ENCODE assay signal across 14 cellular contexts in genomic region chr11:1203505-1204271, GRCh38. TPM values are rescaled to one million over a fixed set of nuclear protein-coding genes. Genes with fewer than 3 reads are reported as not detected.
A peak's percentile ranks its signal among the peaks of the same experiment; 100 is the strongest.
DNase-seq lines count a peak whose midpoint lies in the region; ATAC-seq and TF ChIP-seq lines count a peak whose summit lies in the region.
"Had no signal": no experiment of that assay in that cellular context is flagged by ENCODE, and none has a peak within 500 bp of the region (broad histone marks: within the 10 kb centered on the region; RNA-seq: fewer than 3 reads in every experiment).

No MANE protein-coding gene starts in this region.

- no peak for TF ChIP-seq EP300 in transverse colon (IDR thresholded peaks at IDR 0.05; ENCODE audit: low read depth)

- in situ Hi-C loops in transverse colon (cut with MboI; ENCODE audit: low pct_ligation_motif_present in 1 of 4, low pct_unique_long_range_greater_than_20kb in 1 of 4, low sequenced_read_pairs in 3 of 4), result loop anchor here in 2 of 4 donors (25.0 kb wide), 1 partner anchor 309 kb away; no protein-coding TSS in a partner anchor

- peaks cover 4% of the 10 kb centered on the region for H3F3A ChIP-seq in PC-9 (ENCODE audit: insufficient read depth, low read depth)

- no peaks in the 10 kb centered on the region for H3K9me2 ChIP-seq in PC-9 (ENCODE audit: insufficient read depth)

- H4K20me1 ChIP-seq in PC-9 (ENCODE audit: insufficient read depth), result no peaks in the 10 kb centered on the region

- H3K27ac Mint-ChIP-seq in activated naive CD8-positive, alpha-beta T cell treated with anti-CD3 and anti-CD28 coated beads, Interleukin-2, amount 10 ng/mL, durations not matched to agents 7 days and 5 days, result no peak overlapping the region
- H3K27ac Mint-ChIP-seq in activated naive CD8-positive, alpha-beta T cell treated with anti-CD3 and anti-CD28 coated beads for 36 hours, result no peak overlapping the region
- H3K27ac Mint-ChIP-seq: stimulated activated naive B cell treated with anti-CD40 and anti-IgM and Interleukin-4, amounts not matched to agents 10 μg/mL and 1 μg/mL and 100 μg/mL, for 72 hours had no signal

- no peaks in the 10 kb centered on the region for H3K36me3 ChIP-seq in PC-9 (ENCODE audit: low read depth)
- H3K36me3 ChIP-seq in transverse colon, result no peaks in the 10 kb centered on the region
- H3K36me3 ChIP-seq: cardiac muscle cell, heart right ventricle had no signal

- TF ChIP-seq CTCF in PC-9 (conservative IDR thresholded peaks at IDR 0.05) (no peak), transverse colon (IDR thresholded peaks at IDR 0.05) (no peak)

- H3K27ac ChIP-seq in PC-9 (peak overlapping the region; percentile 74), transverse colon (peak overlapping the region in 1 of 4 donors; percentile 14)
- H3K27ac ChIP-seq: cardiac muscle cell, epithelial cell of prostate, heart right ventricle, parathyroid adenoma had no signal

- no peaks in the 10 kb centered on the region for H3K36me3 Mint-ChIP-seq in activated naive CD8-positive, alpha-beta T cell treated with anti-CD3 and anti-CD28 coated beads, Interleukin-2, amount 10 ng/mL, durations not matched to agents 7 days and 5 days
- H3K36me3 Mint-ChIP-seq in activated naive CD8-positive, alpha-beta T cell treated with anti-CD3 and anti-CD28 coated beads for 36 hours, result no peaks in the 10 kb centered on the region
- H3K36me3 Mint-ChIP-seq: stimulated activated naive B cell treated with anti-CD40 and anti-IgM and Interleukin-4, amounts not matched to agents 10 μg/mL and 1 μg/mL and 100 μg/mL, for 72 hours had no signal

- H3K4me3 ChIP-seq in PC-9 (no peak overlapping the region), transverse colon (no peak overlapping the region)
- H3K4me3 ChIP-seq: cardiac muscle cell, heart right ventricle had no signal

- CTCF ChIA-PET in PC-9 (lab: Charles Lee), result no interaction called here

- TF ChIP-seq POLR2A in transverse colon (IDR thresholded peaks at IDR 0.05), result no peak

- H3K4me3 Mint-ChIP-seq in activated naive CD8-positive, alpha-beta T cell treated with anti-CD3 and anti-CD28 coated beads, Interleukin-2, amount 10 ng/mL, durations not matched to agents 7 days and 5 days, result no peak overlapping the region
- no peak overlapping the region for H3K4me3 Mint-ChIP-seq in activated naive CD8-positive, alpha-beta T cell treated with anti-CD3 and anti-CD28 coated beads for 36 hours
- H3K4me3 Mint-ChIP-seq: stimulated activated naive B cell treated with anti-CD40 and anti-IgM and Interleukin-4, amounts not matched to agents 10 μg/mL and 1 μg/mL and 100 μg/mL, for 72 hours had no signal

- no peaks in the 10 kb centered on the region for H3K9me3 Mint-ChIP-seq in activated naive CD8-positive, alpha-beta T cell treated with anti-CD3 and anti-CD28 coated beads, Interleukin-2, amount 10 ng/mL, durations not matched to agents 7 days and 5 days
- H3K9me3 Mint-ChIP-seq in activated naive CD8-positive, alpha-beta T cell treated with anti-CD3 and anti-CD28 coated beads for 36 hours, result no peaks in the 10 kb centered on the region
- H3K9me3 Mint-ChIP-seq: stimulated activated naive B cell treated with anti-CD40 and anti-IgM and Interleukin-4, amounts not matched to agents 10 μg/mL and 1 μg/mL and 100 μg/mL, for 72 hours had no signal

- intact Hi-C loops in PC-9 (cut with micrococcal nuclease; ENCODE audit: unreplicated experiment), result loop anchor here (1.0 to 10.0 kb wide), 6 partner anchors 30 to 314 kb away; partner anchors contain the start of gene BRSK2
- intact Hi-C loops in transverse colon (cut with DNase I; ENCODE audit: low total_unique reads), result loop anchor here (5.0 kb wide), 2 partner anchors 314 to 374 kb away; no protein-coding TSS in a partner anchor

- peaks cover 45% of the 10 kb centered on the region for H3K4me1 ChIP-seq in PC-9 (replicated peaks; ENCODE audit: insufficient read depth)
- H3K4me1 ChIP-seq in transverse colon, result peaks cover 10 to 26% (median 21%) of the 10 kb centered on the region in 4 donors
- H3K4me1 ChIP-seq: parathyroid adenoma had no signal

- peak; percentile 25 for DNase-seq in activated naive CD8-positive, alpha-beta T cell treated with anti-CD3 and anti-CD28 coated beads, Interleukin-2, amount 10 ng/mL, durations not matched to agents 7 days and 5 days
- no peak for DNase-seq in activated naive CD8-positive, alpha-beta T cell treated with anti-CD3 and anti-CD28 coated beads for 36 hours
- DNase-seq in PC-9 (peak; percentile 92 to 93), left lobe of liver (ENCODE audit: low spot score) (peak; percentile 44), transverse colon (peak; percentile 32), NCI-H1105 (lab: John Stamatoyannopoulos, UW) (no peak), cerebellum (ENCODE audit: low spot score) (no peak)
- DNase-seq: NCI-H187 treated with DMSO at 0.1 percent for 48 hours had no signal

- H3K27me3 ChIP-seq in PC-9 (ENCODE audit: insufficient read depth, low read depth), result no peaks in the 10 kb centered on the region
- H3K27me3 ChIP-seq in transverse colon, result peaks cover 25% of the 10 kb centered on the region
- H3K27me3 ChIP-seq: cardiac muscle cell had no signal

- no peaks in the 10 kb centered on the region for H3K79me2 ChIP-seq in PC-9 (ENCODE audit: low read depth)
- H3K79me2 ChIP-seq: parathyroid adenoma had no signal

- no peak overlapping the region for H2AFZ ChIP-seq in PC-9
- H2AFZ ChIP-seq: parathyroid adenoma had no signal

- 55% methylated on average over 25 of the region's 30 CpGs; no CpG with 5 or more reads in 1 of the 2 donors for WGBS in transverse colon (ENCODE audit: low coverage in 1 of 2), 2 donors

- H3K27me3 Mint-ChIP-seq in activated naive CD8-positive, alpha-beta T cell treated with anti-CD3 and anti-CD28 coated beads, Interleukin-2, amount 10 ng/mL, durations not matched to agents 7 days and 5 days, result no peaks in the 10 kb centered on the region
- no peaks in the 10 kb centered on the region for H3K27me3 Mint-ChIP-seq in activated naive CD8-positive, alpha-beta T cell treated with anti-CD3 and anti-CD28 coated beads for 36 hours

- BruUV-seq in PC-9 (replicated peaks; lab: Mats Ljungman, UMichigan), result no TSS peak

- H3K9me3 ChIP-seq in PC-9 (ENCODE audit: insufficient read depth, low read depth) (no peaks in the 10 kb centered on the region), transverse colon (no peaks in the 10 kb centered on the region)
- H3K9me3 ChIP-seq: heart right ventricle had no signal

- no peaks in the 10 kb centered on the region for H3K4me1 Mint-ChIP-seq in activated naive CD8-positive, alpha-beta T cell treated with anti-CD3 and anti-CD28 coated beads, Interleukin-2, amount 10 ng/mL, durations not matched to agents 7 days and 5 days
- no peaks in the 10 kb centered on the region for H3K4me1 Mint-ChIP-seq in activated naive CD8-positive, alpha-beta T cell treated with anti-CD3 and anti-CD28 coated beads for 36 hours
- H3K4me1 Mint-ChIP-seq: stimulated activated naive B cell treated with anti-CD40 and anti-IgM and Interleukin-4, amounts not matched to agents 10 μg/mL and 1 μg/mL and 100 μg/mL, for 72 hours had no signal

- no peak for ATAC-seq in activated naive CD8-positive, alpha-beta T cell treated with anti-CD3 and anti-CD28 coated beads, Interleukin-2, amount 10 ng/mL, durations not matched to agents 7 days and 5 days (ENCODE audit: low read depth)
- ATAC-seq in left lobe of liver, result no peak
- ATAC-seq in HG03280 (IDR thresholded peaks at IDR 0.05; ENCODE audit: unreplicated experiment), result no peak

- peak overlapping the region; percentile 54 for H3K4me2 ChIP-seq in PC-9

- POLR2A ChIA-PET in activated naive CD8-positive, alpha-beta T cell treated with anti-CD3 and anti-CD28 coated beads, Interleukin-2, amount 10 ng/mL, durations not matched to agents 7 days and 5 days (lab: Charles Lee), result no interaction called here
- POLR2A ChIA-PET in PC-9 (lab: Charles Lee; ENCODE audit: unreplicated experiment), result interaction anchor here (0.6 to 0.7 kb wide), 2 partner anchors 21 to 385 kb away, joined by 5 to 6 read pairs; partner anchors contain the start of gene PNPLA2

RNA-seq across cellular contexts. Expression of gene MUC5B, which starts 19.2 kb away (rescaled TPM):
- total RNA-seq in activated naive CD8-positive, alpha-beta T cell treated with anti-CD3 and anti-CD28 coated beads, Interleukin-2, amount 10 ng/mL, durations not matched to agents 7 days and 5 days, result not detected
- total RNA-seq in activated naive CD8-positive, alpha-beta T cell treated with anti-CD3 and anti-CD28 coated beads for 36 hours, result not detected
- total RNA-seq in PC-9 (2021) (2.1 and 3.3 TPM in 2 replicates), left lobe of liver (4.1 TPM), transverse colon (100 to 1,000 TPM in 2 of 4 donors, 10 to 100 TPM in 2; 58.0 to 825 (median 85.6) TPM), cerebellum (0.18 TPM)
- total RNA-seq: cardiac muscle cell, heart right ventricle had no signal

RNA-seq across cellular contexts. Expression of gene MUC5AC, which starts 45.9 kb away (rescaled TPM):
- not detected for total RNA-seq in activated naive CD8-positive, alpha-beta T cell treated with anti-CD3 and anti-CD28 coated beads, Interleukin-2, amount 10 ng/mL, durations not matched to agents 7 days and 5 days
- total RNA-seq in activated naive CD8-positive, alpha-beta T cell treated with anti-CD3 and anti-CD28 coated beads for 36 hours, result not detected
- total RNA-seq in PC-9 (2021) (0.09 and 0.25 TPM in 2 replicates), left lobe of liver (0.03 TPM), transverse colon (not detected), cerebellum (under 0.01 TPM)
- total RNA-seq: cardiac muscle cell, heart right ventricle had no signal

Comparison
In these comparisons a context has a peak if more than half of its experiments do, and no peak if none do; other contexts are left out.
1. DNase-seq: peak in activated naive CD8-positive, alpha-beta T cell treated with anti-CD3 and anti-CD28 coated beads, Interleukin-2, amount 10 ng/mL, durations not matched to agents 7 days and 5 days (single experiment), PC-9 (2 of 2), left lobe of liver (single experiment) and transverse colon (single experiment); none in activated naive CD8-positive, alpha-beta T cell treated with anti-CD3 and anti-CD28 coated beads for 36 hours (single experiment), NCI-H1105 (single experiment) and cerebellum (single experiment).
2. RNA of gene MUC5B, which starts 19.2 kb away (total RNA-seq): 58.0 to 825 TPM in transverse colon; 4.1 TPM in left lobe of liver (single experiment), 2.1 to 3.3 TPM in PC-9, 0.18 TPM in cerebellum (single experiment), not detected in activated naive CD8-positive, alpha-beta T cell treated with anti-CD3 and anti-CD28 coated beads, Interleukin-2, amount 10 ng/mL, durations not matched to agents 7 days and 5 days and not detected in activated naive CD8-positive, alpha-beta T cell treated with anti-CD3 and anti-CD28 coated beads for 36 hours; every median in the first group is over 10 times any median in the second.